ENCODE assay signal across 17 cellular contexts in genomic region chr2:98519156-98519555, GRCh38.
A peak's percentile ranks its signal among the peaks of the same experiment; 100 is the strongest.
DNase-seq lines count a peak whose midpoint lies in the region; ATAC-seq and TF ChIP-seq lines count a peak whose summit lies in the region.
"Had no signal": no experiment of that assay in that cellular context is flagged by ENCODE, and none has a peak within 500 bp of the region (broad histone marks: within the 10 kb centered on the region; RNA-seq: fewer than 3 reads in every experiment).

No MANE protein-coding gene starts in this region.

- no peaks in the 10 kb centered on the region for H3K36me3 Mint-ChIP-seq in activated naive CD4-positive, alpha-beta T cell treated with anti-CD3 and anti-CD28 coated beads, Interleukin-2, amount 50 U/mL, for 72 hours
- peaks cover 20% of the 10 kb centered on the region for H3K36me3 Mint-ChIP-seq in activated T-helper 1 cell treated with anti-CD3 and anti-CD28 coated beads, Interleukin-12 subunit alpha, Interleukin-12 subunit beta, Interleukin-2, Interleukin-4 antibody, amounts not matched to agents 30 ng/mL and 10 ng/mL and 1 ng/mL, durations not matched to agents 14 hours and 24 hours and 36 hours (ENCODE audit: low read depth)
- H3K36me3 Mint-ChIP-seq in immature natural killer cell (peaks cover 7 to 18% (median 10%) of the 10 kb centered on the region in 3 donors), GM23338 (ENCODE audit: low read depth) (peaks cover 20% of the 10 kb centered on the region), HFFc6 (ENCODE audit: low read depth) (peaks cover 7% of the 10 kb centered on the region; the same call in 1 of the 2 replicates)

- H3F3A ChIP-seq in GM23338 (replicated peaks; ENCODE audit: low read depth): no peaks in the 10 kb centered on the region

- intact Hi-C loops in activated T-helper 1 cell treated with anti-CD3 and anti-CD28 coated beads, Interleukin-12 subunit alpha, Interleukin-12 subunit beta, Interleukin-2, Interleukin-4 antibody, amounts not matched to agents 30 ng/mL and 10 ng/mL and 1 ng/mL, durations not matched to agents 14 hours and 24 hours and 36 hours (cut with micrococcal nuclease): no loop called here
- intact Hi-C loops in thyroid gland (cut with DNase I): no loop called here

- H3K27ac ChIP-seq in thyroid gland (no peak overlapping the region), GM23338 (ENCODE audit: low read depth) (no peak overlapping the region)
- H3K27ac ChIP-seq: brain microvascular endothelial cell had no signal

- 38 to 46% methylated on average over 6 of the region's 6 CpGs for WGBS in thyroid gland, 2 donors

- H3K36me3 ChIP-seq in thyroid gland (no peaks in the 10 kb centered on the region), GM23338 (ENCODE audit: insufficient read depth) (no peaks in the 10 kb centered on the region)
- H3K36me3 ChIP-seq: BE2C, brain microvascular endothelial cell had no signal

- H3K4me1 ChIP-seq in thyroid gland (peaks cover 0 to 17% of the 10 kb centered on the region in 2 donors), GM23338 (ENCODE audit: insufficient read depth) (no peaks in the 10 kb centered on the region)

- TF ChIP-seq POLR2A in thyroid gland (IDR thresholded peaks at IDR 0.05): no peak

- H3K4me2 ChIP-seq in GM23338: no peak overlapping the region

- no peak for DNase-seq in activated naive CD4-positive, alpha-beta T cell treated with anti-CD3 and anti-CD28 coated beads, Interleukin-2, amount 50 U/mL, for 72 hours (ENCODE audit: low spot score in 2 of 2)
- DNase-seq in activated naive CD4-positive, alpha-beta T cell treated with anti-CD3 and anti-CD28 coated beads, Interleukin-2, amount 50 U/mL, for 16 hours: no peak
- no peak for DNase-seq in activated T-helper 1 cell treated with anti-CD3 and anti-CD28 coated beads, Interleukin-12 subunit alpha, Interleukin-12 subunit beta, Interleukin-2, Interleukin-4 antibody, amounts not matched to agents 30 ng/mL and 10 ng/mL and 1 ng/mL, durations not matched to agents 14 hours and 24 hours and 36 hours (ENCODE audit: low spot score)
- DNase-seq in immature natural killer cell: no peak
- DNase-seq in thyroid gland: peak; percentile 43 to 53
- no peak for DNase-seq in iPS-NIHi11 (ENCODE audit: low spot score)
- no peak for DNase-seq in GM23338 (ENCODE audit: low spot score)
- no peak for DNase-seq in HFFc6
- DNase-seq: activated B cell treated with CpG ODN at 0.5 μM for 24 hours; activated T-cell treated with anti-CD3 and anti-CD28 coated beads, Interleukin-2, amount 50 U/mL, for 48 hours; BE2C; brain microvascular endothelial cell; effector CD8-positive, alpha-beta T cell; mesenchymal stem cell; NCI-H1048; NCI-H2227 treated with DMSO at 0.1 percent for 48 hours; stimulated activated CD4-positive, alpha-beta T cell treated with anti-CD3 and anti-CD28 coated beads, Interleukin-12 subunit alpha, Interleukin-12 subunit beta, amount 100 ng/mL, for 4 hours had no signal

- no peaks in the 10 kb centered on the region; the same call in 1 of the 2 replicates for H3K9me2 ChIP-seq in GM23338 (ENCODE audit: insufficient read depth)

- H3K9me3 Mint-ChIP-seq in activated naive CD4-positive, alpha-beta T cell treated with anti-CD3 and anti-CD28 coated beads, Interleukin-2, amount 50 U/mL, for 72 hours: no peaks in the 10 kb centered on the region
- no peaks in the 10 kb centered on the region for H3K9me3 Mint-ChIP-seq in activated T-helper 1 cell treated with anti-CD3 and anti-CD28 coated beads, Interleukin-12 subunit alpha, Interleukin-12 subunit beta, Interleukin-2, Interleukin-4 antibody, amounts not matched to agents 30 ng/mL and 10 ng/mL and 1 ng/mL, durations not matched to agents 14 hours and 24 hours and 36 hours
- H3K9me3 Mint-ChIP-seq in immature natural killer cell: no peaks in the 10 kb centered on the region
- H3K9me3 Mint-ChIP-seq in GM23338: no peaks in the 10 kb centered on the region
- no peaks in the 10 kb centered on the region for H3K9me3 Mint-ChIP-seq in HFFc6
- H3K9me3 Mint-ChIP-seq: activated B cell treated with CpG ODN at 0.5 μM for 24 hours had no signal

- peak overlapping the region; percentile 29 to 77 for H3K27ac Mint-ChIP-seq in activated naive CD4-positive, alpha-beta T cell treated with anti-CD3 and anti-CD28 coated beads, Interleukin-2, amount 50 U/mL, for 72 hours
- peak overlapping the region; percentile 7 for H3K27ac Mint-ChIP-seq in activated T-helper 1 cell treated with anti-CD3 and anti-CD28 coated beads, Interleukin-12 subunit alpha, Interleukin-12 subunit beta, Interleukin-2, Interleukin-4 antibody, amounts not matched to agents 30 ng/mL and 10 ng/mL and 1 ng/mL, durations not matched to agents 14 hours and 24 hours and 36 hours
- H3K27ac Mint-ChIP-seq in immature natural killer cell (peak overlapping the region; percentile 67 to 81 (median 72)), GM23338 (no peak overlapping the region; the same call in 1 of the 2 replicates), HFFc6 (no peak overlapping the region)
- H3K27ac Mint-ChIP-seq: activated B cell treated with CpG ODN at 0.5 μM for 24 hours had no signal

- peaks cover 11% of the 10 kb centered on the region for H3K79me2 ChIP-seq in GM23338 (replicated peaks; ENCODE audit: insufficient read depth)

- no peaks in the 10 kb centered on the region for H3K27me3 Mint-ChIP-seq in activated T-helper 1 cell treated with anti-CD3 and anti-CD28 coated beads, Interleukin-12 subunit alpha, Interleukin-12 subunit beta, Interleukin-2, Interleukin-4 antibody, amounts not matched to agents 30 ng/mL and 10 ng/mL and 1 ng/mL, durations not matched to agents 14 hours and 24 hours and 36 hours (ENCODE audit: insufficient read depth)
- H3K27me3 Mint-ChIP-seq in immature natural killer cell (ENCODE audit: low read depth in 3 of 3) (peaks cover 0 to under 1% (median 0%) of the 10 kb centered on the region in 3 donors), GM23338 (ENCODE audit: insufficient read depth, low read depth, poor library complexity) (peaks cover 2% of the 10 kb centered on the region), HFFc6 (ENCODE audit: insufficient read depth) (no peaks in the 10 kb centered on the region)
- H3K27me3 Mint-ChIP-seq: activated B cell treated with CpG ODN at 0.5 μM for 24 hours had no signal

- no peak for ATAC-seq in activated naive CD4-positive, alpha-beta T cell treated with anti-CD3 and anti-CD28 coated beads, Interleukin-2, amount 50 U/mL, for 72 hours
- ATAC-seq in GM23338: no peak

- H2AFZ ChIP-seq in GM23338: no peak overlapping the region

- H3K4me3 ChIP-seq in thyroid gland (replicated peaks in 1 of 3): no peak overlapping the region
- H3K4me3 ChIP-seq in GM23338: no peak overlapping the region

- no peaks in the 10 kb centered on the region for H3K9me3 ChIP-seq in thyroid gland
- H3K9me3 ChIP-seq: BE2C had no signal

- H3K4me3 Mint-ChIP-seq in activated T-helper 1 cell treated with anti-CD3 and anti-CD28 coated beads, Interleukin-12 subunit alpha, Interleukin-12 subunit beta, Interleukin-2, Interleukin-4 antibody, amounts not matched to agents 30 ng/mL and 10 ng/mL and 1 ng/mL, durations not matched to agents 14 hours and 24 hours and 36 hours: no peak overlapping the region
- H3K4me3 Mint-ChIP-seq in immature natural killer cell (peak overlapping the region in 1 of 5 donors; percentile 5), GM23338 (no peak overlapping the region), HFFc6 (no peak overlapping the region)
- H3K4me3 Mint-ChIP-seq: activated B cell treated with CpG ODN at 0.5 μM for 24 hours had no signal

- TF ChIP-seq CTCF in thyroid gland (IDR thresholded peaks at IDR 0.05) (no peak), GM23338 (conservative IDR thresholded peaks at IDR 0.05; ENCODE audit: low read depth in 2 of 2) (no peak), HFFc6 (IDR thresholded peaks at IDR 0.05) (no peak)

- no peaks in the 10 kb centered on the region for H3K27me3 ChIP-seq in thyroid gland
- H3K27me3 ChIP-seq in GM23338 (ENCODE audit: insufficient read depth): no peaks in the 10 kb centered on the region
- H3K27me3 ChIP-seq: BE2C, brain microvascular endothelial cell had no signal

- peaks cover 59% of the 10 kb centered on the region for H3K4me1 Mint-ChIP-seq in activated T-helper 1 cell treated with anti-CD3 and anti-CD28 coated beads, Interleukin-12 subunit alpha, Interleukin-12 subunit beta, Interleukin-2, Interleukin-4 antibody, amounts not matched to agents 30 ng/mL and 10 ng/mL and 1 ng/mL, durations not matched to agents 14 hours and 24 hours and 36 hours (ENCODE audit: low read depth)
- H3K4me1 Mint-ChIP-seq in immature natural killer cell: peaks cover 56 to 72% of the 10 kb centered on the region in 2 donors
- peaks cover 27% of the 10 kb centered on the region for H3K4me1 Mint-ChIP-seq in GM23338
- peaks cover 39% of the 10 kb centered on the region for H3K4me1 Mint-ChIP-seq in HFFc6 (ENCODE audit: low read depth)
- H3K4me1 Mint-ChIP-seq: activated B cell treated with CpG ODN at 0.5 μM for 24 hours had no signal

- peaks cover 10% of the 10 kb centered on the region; the same call in 1 of the 2 replicates for H4K20me1 ChIP-seq in GM23338 (replicated peaks; ENCODE audit: insufficient read depth)

TF ChIP-seq in GM23338, 12 proteins besides CTCF, POLR2A, EP300 and RAD21 (continues in another document):
- TF ChIP-seq ZNF114 (CRISPR knock-in tag; IDR thresholded peaks at IDR 0.05): no peak

Comparison
In these comparisons a context has a peak if more than half of its experiments do, and no peak if none do; other contexts are left out.
1. DNase-seq: peak in thyroid gland (2 of 2); none in activated naive CD4-positive, alpha-beta T cell treated with anti-CD3 and anti-CD28 coated beads, Interleukin-2, amount 50 U/mL, for 72 hours (0 of 2), activated naive CD4-positive, alpha-beta T cell treated with anti-CD3 and anti-CD28 coated beads, Interleukin-2, amount 50 U/mL, for 16 hours (single experiment), activated T-helper 1 cell treated with anti-CD3 and anti-CD28 coated beads, Interleukin-12 subunit alpha, Interleukin-12 subunit beta, Interleukin-2, Interleukin-4 antibody, amounts not matched to agents 30 ng/mL and 10 ng/mL and 1 ng/mL, durations not matched to agents 14 hours and 24 hours and 36 hours (single experiment), immature natural killer cell (0 of 3), iPS-NIHi11 (single experiment), GM23338 (single experiment) and HFFc6 (single experiment).
2. H3K27ac Mint-ChIP-seq: peak in activated naive CD4-positive, alpha-beta T cell treated with anti-CD3 and anti-CD28 coated beads, Interleukin-2, amount 50 U/mL, for 72 hours (2 of 2), activated T-helper 1 cell treated with anti-CD3 and anti-CD28 coated beads, Interleukin-12 subunit alpha, Interleukin-12 subunit beta, Interleukin-2, Interleukin-4 antibody, amounts not matched to agents 30 ng/mL and 10 ng/mL and 1 ng/mL, durations not matched to agents 14 hours and 24 hours and 36 hours (single experiment) and immature natural killer cell (6 of 6); none in GM23338 (single experiment) and HFFc6 (single experiment).